10 cellular contexts compared by ENCODE assay signal in genomic region chr10:123134915-123135414, GRCh38. TPM values are rescaled to one million over a fixed set of nuclear protein-coding genes. Genes with fewer than 3 reads are reported as not detected.
A peak's percentile ranks its signal among the peaks of the same experiment; 100 is the strongest.
DNase-seq lines count a peak whose midpoint lies in the region; ATAC-seq and TF ChIP-seq lines count a peak whose summit lies in the region.
"Had no signal": no experiment of that assay in that cellular context is flagged by ENCODE, and none has a peak within 500 bp of the region (broad histone marks: within the 10 kb centered on the region; RNA-seq: fewer than 3 reads in every experiment).

No MANE protein-coding gene starts in this region.

- H3K36me3 ChIP-seq in ES-I3 (ENCODE audit: insufficient read depth, low read length) (no peaks in the 10 kb centered on the region), HEK293 (ENCODE audit: control insufficient read depth in 2 of 2, insufficient read depth in 1 of 2, low read length in 2 of 2) (no peaks in the 10 kb centered on the region)

- no peaks in the 10 kb centered on the region for H3K9me3 Mint-ChIP-seq in activated naive CD8-positive, alpha-beta T cell treated with anti-CD3 and anti-CD28 coated beads, Interleukin-2, amount 50 U/mL, for 24 hours
- no peaks in the 10 kb centered on the region for H3K9me3 Mint-ChIP-seq in neural crest cell
- H3K9me3 Mint-ChIP-seq: activated B cell treated with CpG ODN at 0.5 μM for 24 hours; dendritic cell treated with granulocyte-macrophage colony-stimulating factor and Interleukin-4, amounts not matched to agents 40 ng/mL and 50 ng/mL, for 4 days had no signal

- H3K36me3 Mint-ChIP-seq in activated naive CD8-positive, alpha-beta T cell treated with anti-CD3 and anti-CD28 coated beads, Interleukin-2, amount 50 U/mL, for 24 hours (ENCODE audit: low read depth), result no peaks in the 10 kb centered on the region
- no peaks in the 10 kb centered on the region for H3K36me3 Mint-ChIP-seq in neural crest cell (ENCODE audit: low read depth)

- intact Hi-C loops in head of caudate nucleus (cut with DNase I), result loop anchor here (5.0 kb wide), 2 partner anchors 247 to 427 kb away; no protein-coding TSS in a partner anchor

- no peak for DNase-seq in activated naive CD8-positive, alpha-beta T cell treated with anti-CD3 and anti-CD28 coated beads, Interleukin-2, amount 50 U/mL, for 24 hours
- no peak for DNase-seq in neural crest cell (ENCODE audit: low read depth, low spot score)
- no peak for DNase-seq in head of caudate nucleus
- no peak for DNase-seq in islet precursor cell

- ATAC-seq in activated naive CD8-positive, alpha-beta T cell treated with anti-CD3 and anti-CD28 coated beads, Interleukin-2, amount 50 U/mL, for 24 hours, result no peak
- no peak for ATAC-seq in GM19023 (IDR thresholded peaks at IDR 0.05; ENCODE audit: unreplicated experiment)

- peaks cover 80% of the 10 kb centered on the region for H3K27me3 Mint-ChIP-seq in activated naive CD8-positive, alpha-beta T cell treated with anti-CD3 and anti-CD28 coated beads, Interleukin-2, amount 50 U/mL, for 24 hours
- H3K27me3 Mint-ChIP-seq in neural crest cell (ENCODE audit: low read depth), result peaks cover 96% of the 10 kb centered on the region

- H3K27ac Mint-ChIP-seq in activated naive CD8-positive, alpha-beta T cell treated with anti-CD3 and anti-CD28 coated beads, Interleukin-2, amount 50 U/mL, for 24 hours, result no peak overlapping the region
- no peak overlapping the region for H3K27ac Mint-ChIP-seq in neural crest cell (ENCODE audit: unreplicated experiment)
- H3K27ac Mint-ChIP-seq: dendritic cell treated with granulocyte-macrophage colony-stimulating factor and Interleukin-4, amounts not matched to agents 40 ng/mL and 50 ng/mL, for 4 days had no signal

- TF ChIP-seq CTCF in HEK293 (tag by site-specific recombination; IDR thresholded peaks at IDR 0.05) (no peak), neural crest cell (conservative IDR thresholded peaks at IDR 0.05) (no peak)

- peak overlapping the region; percentile 25; the same call in 1 of the 2 replicates for H3K27ac ChIP-seq in HEK293 (ENCODE audit: extremely low read depth, low read depth, low read length)

- CTCF ChIA-PET in HEK293 (lab: Yijun Ruan, JAX), result interaction anchor here (1.7 to 4.1 kb wide), 3 partner anchors 24 to 245 kb away, joined by 10 to 20 read pairs (median 16); no protein-coding TSS in a partner anchor

- peaks cover 31% of the 10 kb centered on the region for H3K4me1 Mint-ChIP-seq in activated naive CD8-positive, alpha-beta T cell treated with anti-CD3 and anti-CD28 coated beads, Interleukin-2, amount 50 U/mL, for 24 hours
- H3K4me1 Mint-ChIP-seq in neural crest cell, result peaks cover 34% of the 10 kb centered on the region

- H3K9me3 ChIP-seq in ES-I3 (ENCODE audit: control insufficient read depth, insufficient read depth, low read length) (no peaks in the 10 kb centered on the region), HEK293 (ENCODE audit: control insufficient read depth, insufficient read depth, low read depth, low read length) (no peaks in the 10 kb centered on the region)

- peak overlapping the region; percentile 54 for H3K4me3 Mint-ChIP-seq in activated naive CD8-positive, alpha-beta T cell treated with anti-CD3 and anti-CD28 coated beads, Interleukin-2, amount 50 U/mL, for 24 hours
- H3K4me3 Mint-ChIP-seq in neural crest cell, result peak overlapping the region; percentile 19

- POLR2A ChIA-PET in HEK293 (lab: Yijun Ruan, JAX), result interaction anchor here (1.1 kb wide), 1 partner anchor 19 kb away, joined by 6 read pairs; the partner anchor contains the start of gene BUB3

- H3K9ac ChIP-seq in ES-I3 (ENCODE audit: low read depth, low read length), result peak overlapping the region; percentile 32

- H3K4me3 ChIP-seq in HEK293 (ENCODE audit: low read depth, low read length), result peak overlapping the region; percentile 51

- H3K4me1 ChIP-seq in ES-I3 (ENCODE audit: insufficient read depth, low read length), result peaks cover 9% of the 10 kb centered on the region
- H3K4me1 ChIP-seq in HEK293 (ENCODE audit: control insufficient read depth, insufficient read depth, low read length), result no peaks in the 10 kb centered on the region

TF ChIP-seq in HEK293, 187 proteins besides CTCF, POLR2A, EP300 and RAD21 (continues in another document):
- TF ChIP-seq SP7 (tag by site-specific recombination; IDR thresholded peaks at IDR 0.05) (peak; percentile 39), GLIS2 (tag by site-specific recombination; IDR thresholded peaks at IDR 0.05) (peak; percentile 89), ZNF138 (tag by site-specific recombination; IDR thresholded peaks at IDR 0.05; ENCODE audit: borderline replicate concordance) (no peak), TSHZ1 (tag by site-specific recombination; IDR thresholded peaks at IDR 0.05; ENCODE audit: borderline replicate concordance) (0 out of 2 replicates have a peak, but pooled peaks have one; percentile 27), KLF9 (tag by site-specific recombination; IDR thresholded peaks at IDR 0.05; ENCODE audit: low read depth) (peak; percentile 28; the same call in 1 of the 2 replicates), KLF16 (tag by site-specific recombination; IDR thresholded peaks at IDR 0.05) (no peak; the same call in 1 of the 2 replicates), GLIS1 (tag by site-specific recombination; IDR thresholded peaks at IDR 0.05) (peak; percentile 92), OSR2 (tag by site-specific recombination; IDR thresholded peaks at IDR 0.05) (0 out of 2 replicates have a peak, but pooled peaks have one; percentile 11), ZNF692 (tag by site-specific recombination; IDR thresholded peaks at IDR 0.05) (peak; percentile 55; the same call in 1 of the 2 replicates), ZNF558 (tag by site-specific recombination; IDR thresholded peaks at IDR 0.05) (no peak), KLF10 (tag by site-specific recombination; IDR thresholded peaks at IDR 0.05) (peak; percentile 28; the same call in 1 of the 2 replicates), ZNF654 (tag by site-specific recombination; IDR thresholded peaks at IDR 0.05; ENCODE audit: low read depth) (no peak), ZBTB10 (tag by site-specific recombination; IDR thresholded peaks at IDR 0.05) (peak; percentile 56; the same call in 1 of the 2 replicates), SCRT1 (tag by site-specific recombination; IDR thresholded peaks at IDR 0.05; ENCODE audit: borderline replicate concordance) (no peak)

RNA-seq across cellular contexts. Expression of gene HMX3, which starts 0.8 kb away (rescaled TPM):
- total RNA-seq in neural crest cell, result not detected in 2 replicates
- total RNA-seq: activated B cell treated with CpG ODN at 0.5 μM for 24 hours, mesenteric fat pad had no signal

RNA-seq across cellular contexts. Expression of gene HMX2, which starts 13.0 kb away (rescaled TPM):
- total RNA-seq in neural crest cell, result not detected in 2 replicates
- total RNA-seq: mesenteric fat pad had no signal

RNA-seq across cellular contexts. Expression of gene BUB3, which starts 19.2 kb away (rescaled TPM):
- 171 and 182 TPM in 2 replicates for total RNA-seq in neural crest cell
